In genomic region chr20:41140226-41141133, GRCh38 we compare ENCODE assay signal across 1 cellular context.
TF ChIP-seq lines count a peak whose summit lies in the region.

No MANE protein-coding gene starts in this region.

TF ChIP-seq in GM12878, 131 proteins besides CTCF, POLR2A, EP300 and RAD21 (continued from another document):
- TF ChIP-seq ZBTB40 (IDR thresholded peaks at IDR 0.05; ENCODE audit: borderline replicate concordance), result no peak
- no peak for TF ChIP-seq YBX1 (IDR thresholded peaks at IDR 0.05)
- TF ChIP-seq, protein P1, sequence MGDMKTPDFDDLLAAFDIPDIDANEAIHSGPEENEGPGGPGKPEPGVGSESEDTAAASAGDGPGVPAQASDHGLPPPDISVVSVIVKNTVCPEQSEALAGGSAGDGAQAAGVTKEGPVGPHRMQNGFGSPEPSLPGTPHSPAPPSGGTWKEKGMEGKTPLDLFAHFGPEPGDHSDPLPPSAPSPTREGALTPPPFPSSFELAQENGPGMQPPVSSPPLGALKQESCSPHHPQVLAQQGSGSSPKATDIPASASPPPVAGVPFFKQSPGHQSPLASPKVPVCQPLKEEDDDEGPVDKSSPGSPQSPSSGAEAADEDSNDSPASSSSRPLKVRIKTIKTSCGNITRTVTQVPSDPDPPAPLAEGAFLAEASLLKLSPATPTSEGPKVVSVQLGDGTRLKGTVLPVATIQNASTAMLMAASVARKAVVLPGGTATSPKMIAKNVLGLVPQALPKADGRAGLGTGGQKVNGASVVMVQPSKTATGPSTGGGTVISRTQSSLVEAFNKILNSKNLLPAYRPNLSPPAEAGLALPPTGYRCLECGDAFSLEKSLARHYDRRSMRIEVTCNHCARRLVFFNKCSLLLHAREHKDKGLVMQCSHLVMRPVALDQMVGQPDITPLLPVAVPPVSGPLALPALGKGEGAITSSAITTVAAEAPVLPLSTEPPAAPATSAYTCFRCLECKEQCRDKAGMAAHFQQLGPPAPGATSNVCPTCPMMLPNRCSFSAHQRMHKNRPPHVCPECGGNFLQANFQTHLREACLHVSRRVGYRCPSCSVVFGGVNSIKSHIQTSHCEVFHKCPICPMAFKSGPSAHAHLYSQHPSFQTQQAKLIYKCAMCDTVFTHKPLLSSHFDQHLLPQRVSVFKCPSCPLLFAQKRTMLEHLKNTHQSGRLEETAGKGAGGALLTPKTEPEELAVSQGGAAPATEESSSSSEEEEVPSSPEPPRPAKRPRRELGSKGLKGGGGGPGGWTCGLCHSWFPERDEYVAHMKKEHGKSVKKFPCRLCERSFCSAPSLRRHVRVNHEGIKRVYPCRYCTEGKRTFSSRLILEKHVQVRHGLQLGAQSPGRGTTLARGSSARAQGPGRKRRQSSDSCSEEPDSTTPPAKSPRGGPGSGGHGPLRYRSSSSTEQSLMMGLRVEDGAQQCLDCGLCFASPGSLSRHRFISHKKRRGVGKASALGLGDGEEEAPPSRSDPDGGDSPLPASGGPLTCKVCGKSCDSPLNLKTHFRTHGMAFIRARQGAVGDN (IDR thresholded peaks at IDR 0.05), result no peak
- TF ChIP-seq, protein P2, sequence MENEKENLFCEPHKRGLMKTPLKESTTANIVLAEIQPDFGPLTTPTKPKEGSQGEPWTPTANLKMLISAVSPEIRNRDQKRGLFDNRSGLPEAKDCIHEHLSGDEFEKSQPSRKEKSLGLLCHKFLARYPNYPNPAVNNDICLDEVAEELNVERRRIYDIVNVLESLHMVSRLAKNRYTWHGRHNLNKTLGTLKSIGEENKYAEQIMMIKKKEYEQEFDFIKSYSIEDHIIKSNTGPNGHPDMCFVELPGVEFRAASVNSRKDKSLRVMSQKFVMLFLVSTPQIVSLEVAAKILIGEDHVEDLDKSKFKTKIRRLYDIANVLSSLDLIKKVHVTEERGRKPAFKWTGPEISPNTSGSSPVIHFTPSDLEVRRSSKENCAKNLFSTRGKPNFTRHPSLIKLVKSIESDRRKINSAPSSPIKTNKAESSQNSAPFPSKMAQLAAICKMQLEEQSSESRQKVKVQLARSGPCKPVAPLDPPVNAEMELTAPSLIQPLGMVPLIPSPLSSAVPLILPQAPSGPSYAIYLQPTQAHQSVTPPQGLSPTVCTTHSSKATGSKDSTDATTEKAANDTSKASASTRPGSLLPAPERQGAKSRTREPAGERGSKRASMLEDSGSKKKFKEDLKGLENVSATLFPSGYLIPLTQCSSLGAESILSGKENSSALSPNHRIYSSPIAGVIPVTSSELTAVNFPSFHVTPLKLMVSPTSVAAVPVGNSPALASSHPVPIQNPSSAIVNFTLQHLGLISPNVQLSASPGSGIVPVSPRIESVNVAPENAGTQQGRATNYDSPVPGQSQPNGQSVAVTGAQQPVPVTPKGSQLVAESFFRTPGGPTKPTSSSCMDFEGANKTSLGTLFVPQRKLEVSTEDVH (IDR thresholded peaks at IDR 0.05; ENCODE audit: low read depth, partially characterized antibody), result no peak
- no peak for TF ChIP-seq SPI1 (IDR thresholded peaks at IDR 0.05; ENCODE audit: borderline replicate concordance, insufficient read depth, low read depth, low read length)
- TF ChIP-seq, protein P3, sequence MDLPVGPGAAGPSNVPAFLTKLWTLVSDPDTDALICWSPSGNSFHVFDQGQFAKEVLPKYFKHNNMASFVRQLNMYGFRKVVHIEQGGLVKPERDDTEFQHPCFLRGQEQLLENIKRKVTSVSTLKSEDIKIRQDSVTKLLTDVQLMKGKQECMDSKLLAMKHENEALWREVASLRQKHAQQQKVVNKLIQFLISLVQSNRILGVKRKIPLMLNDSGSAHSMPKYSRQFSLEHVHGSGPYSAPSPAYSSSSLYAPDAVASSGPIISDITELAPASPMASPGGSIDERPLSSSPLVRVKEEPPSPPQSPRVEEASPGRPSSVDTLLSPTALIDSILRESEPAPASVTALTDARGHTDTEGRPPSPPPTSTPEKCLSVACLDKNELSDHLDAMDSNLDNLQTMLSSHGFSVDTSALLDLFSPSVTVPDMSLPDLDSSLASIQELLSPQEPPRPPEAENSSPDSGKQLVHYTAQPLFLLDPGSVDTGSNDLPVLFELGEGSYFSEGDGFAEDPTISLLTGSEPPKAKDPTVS (IDR thresholded peaks at IDR 0.05; ENCODE audit: low read depth, low read length), result no peak
- TF ChIP-seq CBX3 (IDR thresholded peaks at IDR 0.05; ENCODE audit: borderline replicate concordance, low read depth), result no peak
- no peak for TF ChIP-seq SKIL (IDR thresholded peaks at IDR 0.05; ENCODE audit: low read depth, poor library complexity, severe bottlenecking)
- no peak for TF ChIP-seq GABPA (IDR thresholded peaks at IDR 0.05; ENCODE audit: low read depth)
- TF ChIP-seq JUNB (IDR thresholded peaks at IDR 0.05), result no peak
- TF ChIP-seq MTA3 (IDR thresholded peaks at IDR 0.05; ENCODE audit: borderline replicate concordance, low read length), result no peak
TF ChIP-seq in GM12878: peak in this region for 0.
